Comparison of ENCODE assay signal across 10 cellular contexts in genomic region chr6:13811627-13812358, GRCh38. TPM values are rescaled to one million over a fixed set of nuclear protein-coding genes. Genes with fewer than 3 reads are reported as not detected.
DNase-seq lines count a peak whose midpoint lies in the region; ATAC-seq and TF ChIP-seq lines count a peak whose summit lies in the region.
"Had no signal": no experiment of that assay in that cellular context is flagged by ENCODE, and none has a peak within 500 bp of the region (broad histone marks: within the 10 kb centered on the region; RNA-seq: fewer than 3 reads in every experiment).

No MANE protein-coding gene starts in this region.

- H3K27ac ChIP-seq in adrenal gland = peak overlapping the region in 3 of 5 donors; percentile 55 to 77 (median 71)
- peak overlapping the region; percentile 28 for H3K27ac ChIP-seq in lower lobe of right lung
- peak overlapping the region; percentile 22 for H3K27ac ChIP-seq in substantia nigra (ENCODE audit: low read depth, low read length, poor library complexity, severe bottlenecking)
- H3K27ac ChIP-seq in prostate gland = no peak overlapping the region
- H3K27ac ChIP-seq: neutrophil had no signal

- TF ChIP-seq CTCF in adrenal gland (IDR thresholded peaks at IDR 0.05) = no peak
- TF ChIP-seq CTCF in lower lobe of right lung (IDR thresholded peaks at IDR 0.05) = no peak
- no peak for TF ChIP-seq CTCF in prostate gland (IDR thresholded peaks at IDR 0.05)

- no peak overlapping the region for H3K4me3 ChIP-seq in adrenal gland
- H3K4me3 ChIP-seq in lower lobe of right lung = no peak overlapping the region
- no peak overlapping the region for H3K4me3 ChIP-seq in prostate gland

- no peak for TF ChIP-seq POLR2A in adrenal gland (IDR thresholded peaks at IDR 0.05)
- TF ChIP-seq POLR2A in prostate gland (IDR thresholded peaks at IDR 0.05) = no peak

- DNase-seq in NOMO-1 treated with DMSO at 0.1 percent for 48 hours (lab: John Stamatoyannopoulos, UW; ENCODE audit: unreplicated experiment) = peak; percentile 7
- DNase-seq in NOMO-1 treated with dmso at 0.1 percent for 144 hours (lab: John Stamatoyannopoulos, UW; ENCODE audit: unreplicated experiment) = no peak
- DNase-seq in adrenal gland = peak in 6 of 7 donors; percentile 20 to 61 (median 39)
- no peak for DNase-seq in lower lobe of right lung
- peak in 2 of 49 donors; percentile 3 to 78 for DNase-seq in substantia nigra (lab: John Stamatoyannopoulos, UW)
- DNase-seq in prostate gland (ENCODE audit: low spot score) = no peak
- no peak for DNase-seq in islet precursor cell
- DNase-seq: hippocampal formation had no signal

- H3K36me3 ChIP-seq in adrenal gland (replicated peaks in 1 of 2) (no peaks in the 10 kb centered on the region), lower lobe of right lung (peaks cover 2% of the 10 kb centered on the region), prostate gland (no peaks in the 10 kb centered on the region)
- H3K36me3 ChIP-seq: neutrophil had no signal

- H3K9me3 ChIP-seq in adrenal gland (replicated peaks in 1 of 3) (no peaks in the 10 kb centered on the region), lower lobe of right lung (no peaks in the 10 kb centered on the region), prostate gland (no peaks in the 10 kb centered on the region)
- H3K9me3 ChIP-seq: neutrophil had no signal

- H3K27me3 ChIP-seq in adrenal gland = no peaks in the 10 kb centered on the region
- H3K27me3 ChIP-seq in lower lobe of right lung (ENCODE audit: low read depth) = no peaks in the 10 kb centered on the region
- H3K27me3 ChIP-seq in prostate gland (replicated peaks; ENCODE audit: insufficient read depth) = no peaks in the 10 kb centered on the region
- H3K27me3 ChIP-seq: neutrophil had no signal

- ATAC-seq in lower lobe of right lung (peak; percentile 2 to 5), GM21447 (IDR thresholded peaks at IDR 0.05; ENCODE audit: unreplicated experiment) (no peak)

- intact Hi-C loops in adrenal gland (cut with DNase I) = no loop called here
- intact Hi-C loops in lower lobe of right lung (cut with DNase I) = no loop called here
- intact Hi-C loops in prostate gland (cut with DNase I) = no loop called here

- WGBS in adrenal gland, 4 donors = 51 to 57% (median 54%) methylated on average over 8 of the region's 8 CpGs
- 72% methylated on average over 8 of the region's 8 CpGs for WGBS in prostate gland

- H3K4me1 ChIP-seq in adrenal gland (replicated peaks in 1 of 2) (peaks cover 20 to 42% of the 10 kb centered on the region in 2 donors), lower lobe of right lung (peaks cover 39% of the 10 kb centered on the region), prostate gland (replicated peaks) (no peaks in the 10 kb centered on the region)

RNA-seq across cellular contexts. Expression of gene MCUR1, which starts 2.6 kb away (rescaled TPM):
- total RNA-seq in adrenal gland (10 to 100 TPM in 6 of 8 donors, 1 to 10 TPM in 2; 7.0 to 18.1 (median 12.8) TPM), lower lobe of right lung (26.1 TPM), prostate gland (10 to 100 TPM; 13.7 to 16.8 TPM)
- polyA plus RNA-seq in adrenal gland = 10 to 100 TPM; 15.5 to 24.5 (median 20.9) TPM

Comparison
In these comparisons a context has a peak if more than half of its experiments do, and no peak if none do; other contexts are left out.
1. DNase-seq: peak in NOMO-1 treated with DMSO at 0.1 percent for 48 hours (single experiment) and adrenal gland (6 of 7); none in NOMO-1 treated with dmso at 0.1 percent for 144 hours (single experiment), lower lobe of right lung (single experiment), prostate gland (single experiment) and islet precursor cell (single experiment).
2. H3K27ac ChIP-seq: peak in adrenal gland (3 of 5), lower lobe of right lung (single experiment) and substantia nigra (single experiment); none in prostate gland (0 of 2).